10 cellular contexts compared by ENCODE assay signal in genomic region chr5:172731286-172732073, GRCh38. TPM values are rescaled to one million over a fixed set of nuclear protein-coding genes. Genes with fewer than 3 reads are reported as not detected.
DNase-seq lines count a peak whose midpoint lies in the region; ATAC-seq, FAIRE-seq and TF ChIP-seq lines count a peak whose summit lies in the region.
"Had no signal": no experiment of that assay in that cellular context is flagged by ENCODE, and none has a peak within 500 bp of the region (broad histone marks: within the 10 kb centered on the region; RNA-seq: fewer than 3 reads in every experiment).

No MANE protein-coding gene starts in this region.

- H3K27me3 ChIP-seq in astrocyte (ENCODE audit: insufficient read depth, low read length) (no peaks in the 10 kb centered on the region), stomach smooth muscle (ENCODE audit: control insufficient read depth in 1 of 2, insufficient read depth in 2 of 2, low read length in 2 of 2) (no peaks in the 10 kb centered on the region)
- H3K27me3 ChIP-seq: Peyer's patch had no signal

- no peak overlapping the region for H3K4me2 ChIP-seq in astrocyte (ENCODE audit: low read length)

- peaks cover 2% of the 10 kb centered on the region for H3K9me3 Mint-ChIP-seq in astrocyte (ENCODE audit: unreplicated experiment)
- H3K9me3 Mint-ChIP-seq: central memory CD8-positive, alpha-beta T cell had no signal

- H3K27me3 Mint-ChIP-seq in astrocyte (ENCODE audit: low read depth, unreplicated experiment) = peaks cover 22% of the 10 kb centered on the region
- H3K27me3 Mint-ChIP-seq: central memory CD8-positive, alpha-beta T cell had no signal

- no peak overlapping the region for H3K27ac ChIP-seq in astrocyte (ENCODE audit: low read depth, low read length)
- peak overlapping the region; percentile 99 for H3K27ac ChIP-seq in stomach smooth muscle (ENCODE audit: low read length)

- no peaks in the 10 kb centered on the region for H3K36me3 Mint-ChIP-seq in astrocyte (ENCODE audit: low read depth, unreplicated experiment)

- no peak overlapping the region for H2AFZ ChIP-seq in astrocyte (ENCODE audit: low read depth, low read length)

- no peak for TF ChIP-seq POLR2A in H54 (IDR thresholded peaks at IDR 0.05; ENCODE audit: low read depth, low read length)

- no peak overlapping the region for H3K9ac ChIP-seq in astrocyte (ENCODE audit: low read length)
- H3K9ac ChIP-seq in stomach smooth muscle (ENCODE audit: low read length in 2 of 2) = no peak overlapping the region

- H3K4me3 ChIP-seq in astrocyte (ENCODE audit: insufficient read depth, low read depth, low read length) = no peak overlapping the region
- no peak overlapping the region for H3K4me3 ChIP-seq in stomach smooth muscle (ENCODE audit: low read length in 2 of 2)
- H3K4me3 ChIP-seq: Peyer's patch had no signal

- H3K27ac Mint-ChIP-seq in astrocyte (ENCODE audit: unreplicated experiment) = peak overlapping the region; percentile 83

- H3K4me1 ChIP-seq in astrocyte (ENCODE audit: insufficient read depth, low read length) = peaks cover 19% of the 10 kb centered on the region
- H3K4me1 ChIP-seq in stomach smooth muscle (ENCODE audit: control insufficient read depth, insufficient read depth, low read length) = peaks cover 45% of the 10 kb centered on the region

- FAIRE-seq in H54 (lab: Jason Lieb, UNC) (no peak), astrocyte (lab: Jason Lieb, UNC) (no peak)

- no peak for TF ChIP-seq CTCF in astrocyte (IDR thresholded peaks at IDR 0.05; ENCODE audit: insufficient read depth, low read depth, low read length)

- H3K4me1 Mint-ChIP-seq in astrocyte (ENCODE audit: low read depth, unreplicated experiment) = peaks cover 16% of the 10 kb centered on the region

- ATAC-seq in left colon (peak; percentile 71), GM21786 (IDR thresholded peaks at IDR 0.05; ENCODE audit: unreplicated experiment) (no peak)

- no peak overlapping the region for H3K4me3 Mint-ChIP-seq in astrocyte (ENCODE audit: unreplicated experiment)
- H3K4me3 Mint-ChIP-seq: central memory CD8-positive, alpha-beta T cell had no signal

- H3K36me3 ChIP-seq in astrocyte (ENCODE audit: insufficient read depth, low read length) (no peaks in the 10 kb centered on the region), stomach smooth muscle (ENCODE audit: control insufficient read depth in 2 of 2, insufficient read depth in 2 of 2, low read length in 2 of 2) (no peaks in the 10 kb centered on the region)
- H3K36me3 ChIP-seq: Peyer's patch had no signal

- H3K9me3 ChIP-seq in astrocyte (ENCODE audit: insufficient read depth, low read depth, low read length) (no peaks in the 10 kb centered on the region), stomach smooth muscle (ENCODE audit: control insufficient read depth in 2 of 2, low read length in 2 of 2) (no peaks in the 10 kb centered on the region)
- H3K9me3 ChIP-seq: Peyer's patch had no signal

- intact Hi-C loops in left colon (cut with DNase I, micrococcal nuclease) = no loop called here

- no peaks in the 10 kb centered on the region for H4K20me1 ChIP-seq in astrocyte (ENCODE audit: insufficient read depth, low read length)

- DNase-seq in H54 (ENCODE audit: insufficient read length, low spot score) (peak; percentile 30), astrocyte (ENCODE audit: low read depth) (peak; percentile 22), left colon (peak; percentile 3 to 60), SKM-1 treated with dmso at 0.1 percent for 144 hours (lab: John Stamatoyannopoulos, UW; ENCODE audit: unreplicated experiment) (no peak), retina (no peak), T1000 (lab: John Stamatoyannopoulos, UW) (no peak)

- no peaks in the 10 kb centered on the region for H3K79me2 ChIP-seq in astrocyte (ENCODE audit: insufficient read depth, low read length)

RNA-seq across cellular contexts. Expression of gene DUSP1, which starts 39.5 kb away (rescaled TPM):
- 80.5 and 90.1 TPM in 2 replicates for total RNA-seq in astrocyte
- 100 to 1,000 TPM; 148 to 242 TPM for total RNA-seq in left colon

Comparison
In these comparisons a context has a peak if more than half of its experiments do, and no peak if none do; other contexts are left out.
1. DNase-seq: peak in H54 (single experiment), astrocyte (single experiment) and left colon (2 of 2); none in SKM-1 treated with dmso at 0.1 percent for 144 hours (single experiment), retina (single experiment) and T1000 (single experiment).